Comparison of ENCODE assay signal across 11 cellular contexts in genomic region chr3:71478568-71478967, GRCh38.
A peak's percentile ranks its signal among the peaks of the same experiment; 100 is the strongest.
DNase-seq lines count a peak whose midpoint lies in the region; ATAC-seq lines count a peak whose summit lies in the region.
"Had no signal": no experiment of that assay in that cellular context is flagged by ENCODE, and none has a peak within 500 bp of the region (broad histone marks: within the 10 kb centered on the region; RNA-seq: fewer than 3 reads in every experiment).

No MANE protein-coding gene starts in this region.

- no peak overlapping the region for H3K23ac ChIP-seq in neuronal stem cell (ENCODE audit: low read depth, low read length, poor library complexity)

- H4K8ac ChIP-seq in neuronal stem cell (ENCODE audit: low read depth, low read length): no peak overlapping the region

- WGBS in neuronal stem cell (ENCODE audit: extremely low coverage in 2 of 2, insufficient read length in 2 of 2, insufficient replicate concordance in 1 of 2), 2 donors: no CpG with 5 or more reads among the region's 2 CpGs

- CTCF ChIA-PET in CD8-positive, alpha-beta memory T cell (lab: Charles Lee): interaction anchor here (1.7 kb wide), 1 partner anchor 12 kb away, joined by 3 read pairs; no protein-coding TSS in a partner anchor

- peak in 3 of 5 donors; percentile 42 to 84 (median 60) for DNase-seq in CD8-positive, alpha-beta memory T cell
- peak; percentile 52 for DNase-seq in activated CD4-positive, alpha-beta T cell treated with anti-CD3 and anti-CD28 coated beads, Interleukin-2, amount 50 U/mL, for 1 hour
- DNase-seq in central memory CD4-positive, alpha-beta T cell: peak; percentile 48
- peak; percentile 32 to 63 (median 56) for DNase-seq in stimulated activated CD4-positive, alpha-beta T cell treated with anti-CD3 and anti-CD28 coated beads, Interleukin-1b, Interleukin-23, amount 100 ng/mL, for 24 hours (ENCODE audit: low read depth in 4 of 4, low spot score in 1 of 4)
- no peak for DNase-seq in HT-29 (ENCODE audit: low spot score)
- no peak for DNase-seq in HuH-7.5 (ENCODE audit: low spot score)
- no peak for DNase-seq in left cardiac atrium
- no peak for DNase-seq in neuronal stem cell (ENCODE audit: low spot score)
- DNase-seq: GOT3, NCI-H510A had no signal

- no peak overlapping the region for H3K18ac ChIP-seq in neuronal stem cell (ENCODE audit: low read length)

- H3K79me1 ChIP-seq in neuronal stem cell (ENCODE audit: low read depth, low read length): no peaks in the 10 kb centered on the region

- H3K4me3 Mint-ChIP-seq in CD8-positive, alpha-beta memory T cell: peak overlapping the region in 4 of 7 donors; percentile 9 to 32 (median 24)

- intact Hi-C loops in left cardiac atrium (cut with DNase I): no loop called here

- no peak overlapping the region for H2AFZ ChIP-seq in neuronal stem cell (ENCODE audit: low read length)

- H3K36me3 Mint-ChIP-seq in CD8-positive, alpha-beta memory T cell: peaks cover 22 to 55% (median 22%) of the 10 kb centered on the region in 3 donors

- H2BK12ac ChIP-seq in neuronal stem cell (ENCODE audit: low read length): no peak overlapping the region

- peaks cover 7% of the 10 kb centered on the region for H3K36me3 ChIP-seq in CD8-positive, alpha-beta memory T cell (ENCODE audit: insufficient read depth, low read length)
- peaks cover 0 to 3% of the 10 kb centered on the region in 2 donors for H3K36me3 ChIP-seq in neuronal stem cell (replicated peaks in 1 of 2; ENCODE audit: control insufficient read depth in 2 of 2, insufficient read depth in 2 of 2, low read length in 2 of 2)
- H3K36me3 ChIP-seq: BLaER1 treated with 17β-estradiol and CSF1 and Interleukin-3, amounts not matched to agents 10 nM and 100 nM had no signal

- no peaks in the 10 kb centered on the region for H3K9me3 ChIP-seq in CD8-positive, alpha-beta memory T cell (ENCODE audit: low read length)
- peaks cover 3 to 6% of the 10 kb centered on the region in 2 donors for H3K9me3 ChIP-seq in neuronal stem cell (replicated peaks in 1 of 2; ENCODE audit: control insufficient read depth in 2 of 2, insufficient read depth in 1 of 2, low read depth in 1 of 2, low read length in 2 of 2)

- H3K27me3 Mint-ChIP-seq in CD8-positive, alpha-beta memory T cell: peaks cover 0 to 2% of the 10 kb centered on the region in 2 donors

- H3K4me2 ChIP-seq in neuronal stem cell (ENCODE audit: insufficient read depth, low read length, poor library complexity, severe bottlenecking): no peak overlapping the region
- H3K4me2 ChIP-seq: BLaER1 treated with 17β-estradiol and CSF1 and Interleukin-3, amounts not matched to agents 10 nM and 100 nM had no signal

- H3K4me3 ChIP-seq in CD8-positive, alpha-beta memory T cell (ENCODE audit: low read length): peak overlapping the region; percentile 13
- H3K4me3 ChIP-seq in neuronal stem cell (ENCODE audit: low read length in 2 of 2): no peak overlapping the region
- H3K4me3 ChIP-seq: BLaER1 treated with 17β-estradiol and CSF1 and Interleukin-3, amounts not matched to agents 10 nM and 100 nM had no signal

- peaks cover 0 to 2% (median 0%) of the 10 kb centered on the region in 5 donors for H3K9me3 Mint-ChIP-seq in CD8-positive, alpha-beta memory T cell

- no peak overlapping the region for H2BK5ac ChIP-seq in neuronal stem cell (ENCODE audit: low read length)

- no peak overlapping the region for H3K4ac ChIP-seq in neuronal stem cell (ENCODE audit: low read length)

- ATAC-seq in left cardiac atrium: no peak

- no peak overlapping the region for H2BK120ac ChIP-seq in neuronal stem cell (ENCODE audit: low read depth, low read length)

- H3K27ac Mint-ChIP-seq in CD8-positive, alpha-beta memory T cell: peak overlapping the region in 7 of 8 donors; percentile 36 to 85 (median 70)

- H2AK5ac ChIP-seq in neuronal stem cell (ENCODE audit: low read depth, low read length): no peak overlapping the region

- no peak overlapping the region for H3K14ac ChIP-seq in neuronal stem cell (ENCODE audit: low read length)

- H3K9ac ChIP-seq in neuronal stem cell (ENCODE audit: low read depth, low read length, poor library complexity): no peak overlapping the region
- H3K9ac ChIP-seq: BLaER1 treated with 17β-estradiol and CSF1 and Interleukin-3, amounts not matched to agents 10 nM and 100 nM had no signal

- peaks cover 48 to 89% (median 86%) of the 10 kb centered on the region in 3 donors for H3K4me1 Mint-ChIP-seq in CD8-positive, alpha-beta memory T cell

- no peak overlapping the region for H2BK15ac ChIP-seq in neuronal stem cell (ENCODE audit: low read length)

- H4K91ac ChIP-seq in neuronal stem cell (ENCODE audit: low read depth, low read length, poor library complexity): no peak overlapping the region

- no peak overlapping the region for H3K27ac ChIP-seq in CD8-positive, alpha-beta memory T cell (ENCODE audit: low read depth, low read length)
- no peak overlapping the region for H3K27ac ChIP-seq in neuronal stem cell (replicated peaks; ENCODE audit: low read length)
- H3K27ac ChIP-seq: BLaER1 treated with 17β-estradiol and CSF1 and Interleukin-3, amounts not matched to agents 10 nM and 100 nM had no signal

- H3K27me3 ChIP-seq in CD8-positive, alpha-beta memory T cell (ENCODE audit: insufficient read depth, low read length, poor library complexity, severe bottlenecking): no peaks in the 10 kb centered on the region
- no peaks in the 10 kb centered on the region for H3K27me3 ChIP-seq in neuronal stem cell (ENCODE audit: control insufficient read depth in 3 of 3, insufficient read depth in 3 of 3, low read depth in 1 of 3, low read length in 3 of 3)
- H3K27me3 ChIP-seq: BLaER1 treated with 17β-estradiol and CSF1 and Interleukin-3, amounts not matched to agents 10 nM and 100 nM had no signal

- POLR2A ChIA-PET in CD8-positive, alpha-beta memory T cell (lab: Charles Lee): no interaction called here

- H3K4me1 ChIP-seq in CD8-positive, alpha-beta memory T cell (ENCODE audit: insufficient read depth, low read length): peaks cover 64% of the 10 kb centered on the region
- no peaks in the 10 kb centered on the region for H3K4me1 ChIP-seq in neuronal stem cell (ENCODE audit: control insufficient read depth in 2 of 2, insufficient read depth in 1 of 2, low read depth in 1 of 2, low read length in 2 of 2)
- H3K4me1 ChIP-seq: BLaER1 treated with 17β-estradiol and CSF1 and Interleukin-3, amounts not matched to agents 10 nM and 100 nM had no signal

Comparison
In these comparisons a context has a peak if more than half of its experiments do, and no peak if none do; other contexts are left out.
1. DNase-seq: peak in CD8-positive, alpha-beta memory T cell (3 of 5), activated CD4-positive, alpha-beta T cell treated with anti-CD3 and anti-CD28 coated beads, Interleukin-2, amount 50 U/mL, for 1 hour (single experiment), central memory CD4-positive, alpha-beta T cell (single experiment) and stimulated activated CD4-positive, alpha-beta T cell treated with anti-CD3 and anti-CD28 coated beads, Interleukin-1b, Interleukin-23, amount 100 ng/mL, for 24 hours (4 of 4); none in HT-29 (single experiment), HuH-7.5 (single experiment), left cardiac atrium (single experiment) and neuronal stem cell (single experiment).